Comparison of ENCODE assay signal across 1 cellular context in the genomic region with DNA sequence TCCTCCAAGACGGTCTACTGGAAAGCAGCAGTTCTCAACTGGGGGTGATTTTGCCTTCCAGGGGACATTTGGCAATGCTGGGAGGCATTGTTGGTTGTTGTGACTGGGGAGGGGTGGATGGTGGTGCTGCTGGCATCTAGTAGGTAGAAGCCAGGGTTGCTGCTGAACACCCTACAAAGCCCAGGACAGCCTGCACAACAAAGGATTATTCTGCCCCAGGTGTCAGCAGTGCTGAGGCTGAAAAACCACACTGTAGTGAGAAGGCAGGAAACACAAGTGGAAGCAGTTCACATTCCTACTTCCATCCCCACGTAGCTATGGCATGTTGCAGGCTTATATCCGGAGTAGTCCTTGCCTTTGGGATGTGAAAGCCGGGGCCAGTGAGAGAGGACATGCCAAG.
TF ChIP-seq lines count a peak whose summit lies in the region.

No MANE protein-coding gene starts in this region.

TF ChIP-seq in IMR-90, 13 proteins besides CTCF, POLR2A, EP300 and RAD21:
- no peak for TF ChIP-seq RFX5 (IDR thresholded peaks at IDR 0.05; ENCODE audit: low read depth, low read length)
- no peak for TF ChIP-seq FOS (IDR thresholded peaks at IDR 0.05; ENCODE audit: low read depth, low read length)
